In genomic region chr20:35166242-35166830, GRCh38 we compare ENCODE assay signal across 1 cellular context.
TF ChIP-seq lines count a peak whose summit lies in the region.

No MANE protein-coding gene starts in this region.

TF ChIP-seq in HepG2, 621 proteins besides CTCF, POLR2A, EP300 and RAD21 (continued from another document):
- TF ChIP-seq HNF1B (CRISPR knock-in tag; IDR thresholded peaks at IDR 0.05), result 0 out of 2 replicates have a peak, but pooled peaks have one; percentile 24
- TF ChIP-seq ZNF614 (CRISPR knock-in tag; IDR thresholded peaks at IDR 0.05; ENCODE audit: borderline replicate concordance), result 0 out of 2 replicates have a peak, but pooled peaks have one; percentile 24
- TF ChIP-seq ZFX (CRISPR knock-in tag; IDR thresholded peaks at IDR 0.05; ENCODE audit: low read depth), result 0 out of 2 replicates have a peak, but pooled peaks have one; percentile 16
- TF ChIP-seq MTERF4 (CRISPR knock-in tag; IDR thresholded peaks at IDR 0.05), result no peak
- peak; percentile 31; the same call in 1 of the 2 replicates for TF ChIP-seq ZNF687 (CRISPR knock-in tag; IDR thresholded peaks at IDR 0.05)
- no peak for TF ChIP-seq ZNF83 (CRISPR knock-in tag; IDR thresholded peaks at IDR 0.05; ENCODE audit: borderline replicate concordance)
- no peak for TF ChIP-seq CBX5 (CRISPR knock-in tag; IDR thresholded peaks at IDR 0.05; ENCODE audit: borderline replicate concordance)
- TF ChIP-seq ZNF749 (CRISPR knock-in tag; IDR thresholded peaks at IDR 0.05; ENCODE audit: borderline replicate concordance), result no peak
- TF ChIP-seq MEIS2 (CRISPR knock-in tag; IDR thresholded peaks at IDR 0.05), result no peak
- TF ChIP-seq HIVEP1 (CRISPR knock-in tag; IDR thresholded peaks at IDR 0.05), result 0 out of 2 replicates have a peak, but pooled peaks have one; percentile 29
- TF ChIP-seq MYC (CRISPR knock-in tag; IDR thresholded peaks at IDR 0.05; ENCODE audit: borderline replicate concordance), result 0 out of 2 replicates have a peak, but pooled peaks have one; percentile 16
